8 cellular contexts compared by ENCODE assay signal in the genomic region with DNA sequence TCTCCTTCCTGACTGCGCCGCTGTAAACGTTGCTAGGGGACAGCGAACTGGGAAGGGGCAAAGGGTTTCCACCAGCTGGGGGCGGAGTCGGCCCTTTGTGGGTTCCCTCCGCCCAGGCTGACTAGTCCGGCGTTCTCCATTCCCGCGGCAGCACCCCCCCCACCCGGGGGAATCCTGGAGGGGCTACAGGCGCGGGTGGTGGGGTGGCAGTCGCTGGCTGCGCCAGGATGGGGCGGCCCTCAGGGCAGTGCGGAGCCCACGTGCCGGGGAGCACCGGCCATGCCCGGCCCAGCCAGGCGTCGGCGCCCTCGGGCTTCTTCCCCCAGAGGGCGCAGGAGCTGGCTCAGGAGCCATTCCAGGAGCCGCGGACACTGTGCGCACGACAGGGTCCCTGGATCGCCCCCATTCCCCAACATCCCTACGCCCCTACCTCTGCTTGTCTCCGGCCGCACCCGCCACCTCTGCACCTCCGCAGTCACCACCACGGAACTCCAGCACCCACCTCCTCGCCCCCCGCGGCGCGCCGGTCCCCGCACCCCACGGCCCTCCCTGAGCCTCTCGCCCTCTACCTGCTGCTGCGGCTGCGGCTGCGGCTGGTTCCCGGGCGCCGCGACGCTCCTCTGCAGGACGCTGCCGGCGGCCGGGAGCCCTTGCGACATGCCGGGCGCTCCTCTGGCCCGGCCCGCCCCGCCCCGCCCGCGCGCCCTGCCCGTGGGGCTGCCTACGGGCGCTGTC. TPM values are rescaled to one million over a fixed set of nuclear protein-coding genes. Genes with fewer than 3 reads are reported as not detected.
DNase-seq lines count a peak whose midpoint lies in the region; ATAC-seq, FAIRE-seq and TF ChIP-seq lines count a peak whose summit lies in the region.

No MANE protein-coding gene starts in this region.

- intact Hi-C loops in aorta (cut with DNase I), result no loop called here

- H3K4me3 Mint-ChIP-seq in activated T-cell treated with anti-CD3 and anti-CD28 coated beads, Interleukin-2, amount 50 U/mL, for 72 hours, result peak overlapping the region; percentile 89 to 96

- H3K27ac Mint-ChIP-seq in activated T-cell treated with anti-CD3 and anti-CD28 coated beads, Interleukin-2, amount 50 U/mL, for 72 hours, result peak overlapping the region; percentile 97

- H3K36me3 ChIP-seq in neutrophil (no peaks in the 10 kb centered on the region), aorta (ENCODE audit: control insufficient read depth in 1 of 2, insufficient read depth in 2 of 2, low read length in 1 of 2) (no peaks in the 10 kb centered on the region)

- peak overlapping the region; percentile 71 to 93 for H3K4me3 ChIP-seq in neutrophil (ENCODE audit: low read depth in 1 of 2, low read length in 1 of 2)
- peak overlapping the region; percentile 43 to 71 for H3K4me3 ChIP-seq in aorta (ENCODE audit: low read length in 2 of 2)

- H3K27me3 ChIP-seq in neutrophil, result peaks cover 64% of the 10 kb centered on the region
- H3K27me3 ChIP-seq in aorta (ENCODE audit: control insufficient read depth in 1 of 2, insufficient read depth in 2 of 2, low read length in 1 of 2), result no peaks in the 10 kb centered on the region

- no peak for FAIRE-seq in frontal cortex (lab: Jason Lieb, UNC)

- H3K4me1 ChIP-seq in neutrophil (ENCODE audit: control insufficient read depth in 1 of 2, insufficient read depth in 1 of 2, low read depth in 1 of 2, low read length in 1 of 2) (peaks cover 30 to 37% of the 10 kb centered on the region in 2 experiments), aorta (ENCODE audit: control insufficient read depth in 1 of 2, insufficient read depth in 2 of 2, low read length in 2 of 2) (no peaks in the 10 kb centered on the region)

- no peaks in the 10 kb centered on the region for H3K9me3 ChIP-seq in neutrophil
- H3K9me3 ChIP-seq in aorta (ENCODE audit: control insufficient read depth, low read length), result no peaks in the 10 kb centered on the region

- TF ChIP-seq CTCF in AG09319 (IDR thresholded peaks at IDR 0.05; ENCODE audit: low read depth, low read length) (peak; percentile 45), neutrophil (IDR thresholded peaks at IDR 0.05) (peak; percentile 66)

- WGBS in aorta, 2 donors, result 1 to 2% methylated on average over 48 to 72 of the region's 72 CpGs

- ATAC-seq in GM18868 (IDR thresholded peaks at IDR 0.05; ENCODE audit: unreplicated experiment), result peak; percentile 64
- peak; percentile 47 for ATAC-seq in HG03139 (IDR thresholded peaks at IDR 0.05; ENCODE audit: unreplicated experiment)
- peak; percentile 61 to 65 for ATAC-seq in activated T-cell treated with anti-CD3 and anti-CD28 coated beads, Interleukin-2, amount 50 U/mL, for 72 hours (replicated peaks in 1 of 2)
- peak; percentile 57 for ATAC-seq in aorta (ENCODE audit: low FRiP score)

- DNase-seq in AG09319 (ENCODE audit: extremely low read depth, low read depth) (no peak), NCI-H82 treated with DMSO at 0.1 percent for 48 hours (lab: John Stamatoyannopoulos, UW; ENCODE audit: unreplicated experiment) (peak; percentile 46), frontal cortex (ENCODE audit: low spot score in 2 of 2) (peak; percentile 31 to 39), aorta (peak; percentile 63 to 86)
- DNase-seq in activated T-cell treated with anti-CD3 and anti-CD28 coated beads, Interleukin-2, amount 50 U/mL, for 72 hours, result peak; percentile 76 to 84

- peak overlapping the region; percentile 50 for H3K27ac ChIP-seq in neutrophil
- no peak overlapping the region for H3K27ac ChIP-seq in aorta (ENCODE audit: low read depth in 1 of 2, low read length in 2 of 2)

- H3K4me1 Mint-ChIP-seq in activated T-cell treated with anti-CD3 and anti-CD28 coated beads, Interleukin-2, amount 50 U/mL, for 72 hours (ENCODE audit: low read depth), result peaks cover 81% of the 10 kb centered on the region

- no peaks in the 10 kb centered on the region for H3K9me3 Mint-ChIP-seq in activated T-cell treated with anti-CD3 and anti-CD28 coated beads, Interleukin-2, amount 50 U/mL, for 72 hours

- H3K27me3 Mint-ChIP-seq in activated T-cell treated with anti-CD3 and anti-CD28 coated beads, Interleukin-2, amount 50 U/mL, for 72 hours (ENCODE audit: low read depth), result peaks cover 6% of the 10 kb centered on the region

- peaks cover 27 to 32% of the 10 kb centered on the region in 2 donors for H3K36me3 Mint-ChIP-seq in activated T-cell treated with anti-CD3 and anti-CD28 coated beads, Interleukin-2, amount 50 U/mL, for 72 hours (ENCODE audit: insufficient read depth in 2 of 2)

RNA-seq across cellular contexts. Expression of a gene that starts 0.4 kb away (rescaled TPM):
- total RNA-seq in activated T-cell treated with anti-CD3 and anti-CD28 coated beads, Interleukin-2, amount 50 U/mL, for 72 hours, result 100 to 1,000 TPM; 400 to 660 TPM
- total RNA-seq in frontal cortex (5.7 TPM), aorta (10 to 100 TPM in 1 of 2 donors, 1 to 10 TPM in 1; 5.5 to 13.9 TPM)
- polyA plus RNA-seq in aorta, result 1 to 10 TPM; 5.9 to 8.8 TPM

Comparison
In these comparisons a context has a peak if more than half of its experiments do, and no peak if none do; other contexts are left out.
1. RNA of a gene that starts 0.4 kb away (total RNA-seq): 400 to 660 TPM in activated T-cell treated with anti-CD3 and anti-CD28 coated beads, Interleukin-2, amount 50 U/mL, for 72 hours; 5.5 to 13.9 TPM in aorta and 5.7 TPM in frontal cortex (single experiment); every median in the first group is over 10 times any median in the second.
2. Peak in every context shown above with its lines, with median percentiles within 50 percentile points of each other: ATAC-seq.